24 cellular contexts compared by ENCODE assay signal in genomic region chr5:21159526-21160059, GRCh38.
A peak's percentile ranks its signal among the peaks of the same experiment; 100 is the strongest.
DNase-seq lines count a peak whose midpoint lies in the region; ATAC-seq and TF ChIP-seq lines count a peak whose summit lies in the region.
"Had no signal": no experiment of that assay in that cellular context is flagged by ENCODE, and none has a peak within 500 bp of the region (broad histone marks: within the 10 kb centered on the region; RNA-seq: fewer than 3 reads in every experiment).

No MANE protein-coding gene starts in this region.

- dilution Hi-C loops in mammary epithelial cell (cut with HindIII; ENCODE audit: low sequenced_read_pairs) = no loop called here

- no peak for TF ChIP-seq POLR2A in upper lobe of left lung (IDR thresholded peaks at IDR 0.05)

- no peaks in the 10 kb centered on the region for H4K20me1 ChIP-seq in mammary epithelial cell (ENCODE audit: insufficient read depth, low read length)

- H3K9me3 ChIP-seq in mammary epithelial cell (replicated peaks; ENCODE audit: insufficient read depth, low read length) (no peaks in the 10 kb centered on the region), upper lobe of left lung (peaks cover 0 to 2% (median 0%) of the 10 kb centered on the region in 4 donors)
- H3K9me3 ChIP-seq: SK-N-SH had no signal

- H3K79me2 ChIP-seq in mammary epithelial cell (ENCODE audit: insufficient read depth, low read length) = no peaks in the 10 kb centered on the region

- no peak for TF ChIP-seq EP300 in upper lobe of left lung (IDR thresholded peaks at IDR 0.05)

- ATAC-seq in upper lobe of left lung (ENCODE audit: low FRiP score in 2 of 2) (no peak), HG03025 (IDR thresholded peaks at IDR 0.05; ENCODE audit: low FRiP score, unreplicated experiment) (no peak)

- intact Hi-C loops in mammary epithelial cell (cut with micrococcal nuclease) = no loop called here

- no peak overlapping the region for H3K4me2 ChIP-seq in mammary epithelial cell (ENCODE audit: insufficient read depth, low read depth, low read length)
- H3K4me2 ChIP-seq: SK-N-SH had no signal

- DNase-seq in NCI-H226 = peak; percentile 9
- peak; percentile 24 for DNase-seq in mammary epithelial cell
- peak; percentile 2 for DNase-seq in fibroblast of peridontal ligament (ENCODE audit: extremely low read depth)
- no peak for DNase-seq in upper lobe of left lung
- no peak for DNase-seq in stimulated activated CD8-positive, alpha-beta memory T cell treated with anti-CD3 and anti-CD28 coated beads, Interleukin-4, amount 100 ng/mL, for 48 hours
- no peak for DNase-seq in GDM1 (lab: John Stamatoyannopoulos, UW)
- DNase-seq: C1 segment of cervical spinal cord; CD4-positive, alpha-beta memory T cell; COR-L47; DMS79; EL; GF-D8; KBM-7; MG63; NCI-H1105 treated with DMSO at 0.1 percent for 48 hours; NCI-H146; NCI-H1930; NCI-H2227 treated with DMSO at 0.1 percent for 48 hours; NCI-H510A; NCI-H69; Peyer's patch; SK-N-SH; SW 1271 had no signal

- H3K4me3 ChIP-seq in mammary epithelial cell (replicated peaks in 1 of 3; ENCODE audit: insufficient read depth in 1 of 3, low read depth in 2 of 3, low read length in 3 of 3) (no peak overlapping the region), upper lobe of left lung (no peak overlapping the region)
- H3K4me3 ChIP-seq: MG63, Peyer's patch had no signal

- TF ChIP-seq CTCF in mammary epithelial cell (conservative IDR thresholded peaks at IDR 0.05 in 1 of 2, IDR thresholded peaks at IDR 0.05 in 1 of 2; ENCODE audit: extremely low read depth in 1 of 2, insufficient read depth in 1 of 2, low read depth in 1 of 2, low read length in 2 of 2) (no peak), upper lobe of left lung (IDR thresholded peaks at IDR 0.05) (no peak)

- H3K36me3 ChIP-seq in mammary epithelial cell (ENCODE audit: insufficient read depth, low read length) (no peaks in the 10 kb centered on the region), upper lobe of left lung (no peaks in the 10 kb centered on the region)
- H3K36me3 ChIP-seq: MG63, Peyer's patch had no signal

- BruUV-seq in mammary epithelial cell (replicated peaks; lab: Mats Ljungman, UMichigan) = no TSS peak

- 82% methylated on average over 2 of the region's 3 CpGs for WGBS in mammary epithelial cell (ENCODE audit: low coverage, missing lambda C conversion rate)
- WGBS in upper lobe of left lung, 2 donors = 72 to 73% methylated on average over 3 of the region's 3 CpGs

- H3K27ac ChIP-seq in mammary epithelial cell (ENCODE audit: insufficient read depth, low read depth, low read length) = no peak overlapping the region
- H3K27ac ChIP-seq in upper lobe of left lung = no peak overlapping the region
- H3K27ac ChIP-seq: Peyer's patch had no signal

- CTCF ChIA-PET in mammary epithelial cell (lab: Charles Lee; ENCODE audit: low non-redundant PET) = interaction anchor here (0.6 kb wide), 1 partner anchor 300 kb away, joined by 8 read pairs; no protein-coding TSS in a partner anchor

- in situ Hi-C loops in mammary epithelial cell (cut with MboI; ENCODE audit: low sequenced_read_pairs in 2 of 2) = no loop called here

- H3K4me1 ChIP-seq in mammary epithelial cell (ENCODE audit: insufficient read depth, low read length) (no peaks in the 10 kb centered on the region), upper lobe of left lung (no peaks in the 10 kb centered on the region)
- H3K4me1 ChIP-seq: Peyer's patch had no signal

- no peak overlapping the region for H3K9ac ChIP-seq in mammary epithelial cell (ENCODE audit: insufficient read depth, low read length)
- H3K9ac ChIP-seq: SK-N-SH had no signal

- H2AFZ ChIP-seq in mammary epithelial cell (ENCODE audit: low read depth, low read length) = no peak overlapping the region

- H3K27me3 ChIP-seq in mammary epithelial cell (ENCODE audit: insufficient read depth, low read length) (no peaks in the 10 kb centered on the region), upper lobe of left lung (no peaks in the 10 kb centered on the region)
- H3K27me3 ChIP-seq: MG63, Peyer's patch had no signal

Comparison
In these comparisons a context has a peak if more than half of its experiments do, and no peak if none do; other contexts are left out.
1. DNase-seq: peak in NCI-H226 (single experiment), mammary epithelial cell (single experiment) and fibroblast of peridontal ligament (single experiment); none in upper lobe of left lung (0 of 2), stimulated activated CD8-positive, alpha-beta memory T cell treated with anti-CD3 and anti-CD28 coated beads, Interleukin-4, amount 100 ng/mL, for 48 hours (single experiment) and GDM1 (single experiment).